Comparison of ENCODE assay signal across 7 cellular contexts in the genomic region with DNA sequence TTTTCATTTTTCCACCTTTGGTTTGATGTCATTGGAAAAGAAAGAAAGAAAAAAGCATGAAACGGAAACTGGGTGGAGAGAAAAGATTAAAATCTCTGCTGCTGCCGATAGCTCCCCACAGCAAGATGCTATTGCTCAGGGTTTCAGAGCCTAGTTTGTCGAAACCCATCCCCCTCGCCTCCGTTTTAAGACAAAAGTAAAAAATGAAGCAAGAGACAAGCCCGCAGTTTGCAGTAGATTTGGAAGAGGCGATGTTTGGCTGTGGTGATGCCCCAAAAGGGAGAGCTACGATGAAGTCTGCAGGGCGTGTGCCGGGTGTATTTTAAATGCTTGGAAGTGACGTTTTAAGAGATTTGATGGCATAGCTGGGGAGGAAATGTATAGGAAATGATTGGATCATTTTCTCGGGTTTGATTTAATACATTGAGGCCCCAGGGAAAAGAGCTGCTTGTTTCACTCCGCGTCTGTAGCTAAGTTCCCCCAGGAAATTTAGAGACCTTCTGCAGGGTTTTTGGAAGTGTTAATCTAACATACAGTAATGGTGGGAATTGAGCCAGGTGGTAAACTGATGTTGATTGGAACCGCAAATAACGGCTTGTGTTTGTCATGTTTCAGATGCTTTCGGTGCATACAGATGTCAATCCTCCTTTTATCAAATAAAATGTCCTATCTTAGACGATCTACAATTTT. TPM values are rescaled to one million over a fixed set of nuclear protein-coding genes. Genes with fewer than 3 reads are reported as not detected.
DNase-seq lines count a peak whose midpoint lies in the region; ATAC-seq and TF ChIP-seq lines count a peak whose summit lies in the region.

No MANE protein-coding gene starts in this region.

- H3K9ac ChIP-seq in ES-I3 (ENCODE audit: low read depth, low read length): peak overlapping the region; percentile 58
- peak overlapping the region; percentile 89 for H3K9ac ChIP-seq in HUES48 (ENCODE audit: low read depth, low read length)

- peak overlapping the region; percentile 75 for H3K27ac ChIP-seq in HUES48 (ENCODE audit: low read depth, low read length)

- no peak for DNase-seq in activated CD4-positive, alpha-beta memory T cell treated with anti-CD3 and anti-CD28 coated beads for 36 hours
- DNase-seq in fibroblast of the aortic adventitia (ENCODE audit: low read depth): peak; percentile 55
- no peak for DNase-seq in SKM-1 treated with dmso at 0.1 percent for 144 hours (lab: John Stamatoyannopoulos, UW; ENCODE audit: unreplicated experiment)

- POLR2A ChIA-PET in activated CD4-positive, alpha-beta memory T cell treated with anti-CD3 and anti-CD28 coated beads for 36 hours (lab: Charles Lee): interaction anchor here (0.6 to 5.2 kb wide), 17 partner anchors 10 to 417 kb away, joined by 3 to 103 read pairs (median 3); partner anchors contain the start of genes GNPDA1 and RNF14

- peak overlapping the region; percentile 93 for H3K4me3 Mint-ChIP-seq in activated CD4-positive, alpha-beta memory T cell treated with anti-CD3 and anti-CD28 coated beads for 36 hours

- H3K4me1 Mint-ChIP-seq in activated CD4-positive, alpha-beta memory T cell treated with anti-CD3 and anti-CD28 coated beads for 36 hours (ENCODE audit: low read depth): peaks cover 77% of the 10 kb centered on the region

- peaks cover 3% of the 10 kb centered on the region; the same call in 1 of the 2 replicates for H3K4me1 ChIP-seq in ES-I3 (ENCODE audit: insufficient read depth, low read length)
- H3K4me1 ChIP-seq in HUES48 (ENCODE audit: control insufficient read depth, insufficient read depth, low read length): peaks cover 21% of the 10 kb centered on the region
- H3K4me1 ChIP-seq in neuron (ENCODE audit: insufficient read depth, low read length): peaks cover 9% of the 10 kb centered on the region

- no peak for TF ChIP-seq CTCF in fibroblast of the aortic adventitia (IDR thresholded peaks at IDR 0.05; ENCODE audit: insufficient read depth, low read length)

- H2AFZ ChIP-seq in neuron (ENCODE audit: low read depth, low read length): peak overlapping the region; percentile 40

- H3K9me3 Mint-ChIP-seq in activated CD4-positive, alpha-beta memory T cell treated with anti-CD3 and anti-CD28 coated beads for 36 hours: no peaks in the 10 kb centered on the region

- CTCF ChIA-PET in activated CD4-positive, alpha-beta memory T cell treated with anti-CD3 and anti-CD28 coated beads for 36 hours (lab: Charles Lee): interaction anchor here (0.8 to 6.0 kb wide), 15 partner anchors 8 to 149 kb away, joined by 3 to 87 read pairs (median 5); partner anchors contain the start of genes GNPDA1 and RNF14

- no peak for ATAC-seq in GM21529 (IDR thresholded peaks at IDR 0.05; ENCODE audit: unreplicated experiment)

- intact Hi-C loops in activated CD4-positive, alpha-beta memory T cell treated with anti-CD3 and anti-CD28 coated beads for 36 hours (cut with micrococcal nuclease): loop anchor here (1.0 to 5.0 kb wide), 6 partner anchors 9 to 103 kb away; no protein-coding TSS in a partner anchor

- peaks cover 38% of the 10 kb centered on the region for H3K36me3 Mint-ChIP-seq in activated CD4-positive, alpha-beta memory T cell treated with anti-CD3 and anti-CD28 coated beads for 36 hours

- H3K27ac Mint-ChIP-seq in activated CD4-positive, alpha-beta memory T cell treated with anti-CD3 and anti-CD28 coated beads for 36 hours: peak overlapping the region; percentile 97

- H3K27me3 Mint-ChIP-seq in activated CD4-positive, alpha-beta memory T cell treated with anti-CD3 and anti-CD28 coated beads for 36 hours: no peaks in the 10 kb centered on the region

- H3K27me3 ChIP-seq in HUES48 (ENCODE audit: control insufficient read depth, insufficient read depth, low read length) (peaks cover 29% of the 10 kb centered on the region), neuron (ENCODE audit: insufficient read depth, low read length) (no peaks in the 10 kb centered on the region)

- peaks cover 2% of the 10 kb centered on the region; the same call in 1 of the 2 replicates for H3K36me3 ChIP-seq in ES-I3 (ENCODE audit: insufficient read depth, low read length)
- H3K36me3 ChIP-seq in HUES48 (ENCODE audit: control insufficient read depth, insufficient read depth, low read length): no peaks in the 10 kb centered on the region
- peaks cover 13% of the 10 kb centered on the region for H3K36me3 ChIP-seq in neuron (ENCODE audit: insufficient read depth, low read length)

- H3K9me3 ChIP-seq in ES-I3 (ENCODE audit: control insufficient read depth, insufficient read depth, low read length) (no peaks in the 10 kb centered on the region), HUES48 (ENCODE audit: control insufficient read depth, insufficient read depth, low read length) (no peaks in the 10 kb centered on the region), neuron (ENCODE audit: low read length) (peaks cover 7% of the 10 kb centered on the region)

- H3K4me3 ChIP-seq in HUES48 (ENCODE audit: low read depth, low read length): peak overlapping the region; percentile 88
- H3K4me3 ChIP-seq in fibroblast of the aortic adventitia (ENCODE audit: low read depth, low read length): peak overlapping the region; percentile 72
- H3K4me3 ChIP-seq in neuron (ENCODE audit: low read length): peak overlapping the region; percentile 85

RNA-seq across cellular contexts. Expression of gene NDFIP1, which starts 0.9 kb away (rescaled TPM):
- 10 to 100 TPM; 74.6 to 76.4 TPM for total RNA-seq in activated CD4-positive, alpha-beta memory T cell treated with anti-CD3 and anti-CD28 coated beads for 36 hours
- 36.3 and 71.4 TPM in 2 replicates for total RNA-seq in fibroblast of the aortic adventitia (ENCODE audit: low replicate concordance)
